ENCODE assay signal across 1 cellular context in genomic region chr17:82287849-82288601, GRCh38.
TF ChIP-seq lines count a peak whose summit lies in the region.

No MANE protein-coding gene starts in this region.

TF ChIP-seq in HepG2, 621 proteins besides CTCF, POLR2A, EP300 and RAD21 (continues in another document):
- TF ChIP-seq HDAC1 (CRISPR knock-in tag; IDR thresholded peaks at IDR 0.05) (peak; percentile 96), SKI (IDR thresholded peaks at IDR 0.05; ENCODE audit: partially characterized antibody) (peak; percentile 98), ESRRA (CRISPR knock-in tag; IDR thresholded peaks at IDR 0.05; ENCODE audit: low read depth) (peak; percentile 94; the same call in 1 of the 2 replicates), HMGXB3 (CRISPR knock-in tag; IDR thresholded peaks at IDR 0.05; ENCODE audit: borderline replicate concordance) (peak; percentile 68; the same call in 1 of the 2 replicates), TGIF2 (CRISPR knock-in tag; IDR thresholded peaks at IDR 0.05) (peak; percentile 91), ZC3H13 (CRISPR knock-in tag; IDR thresholded peaks at IDR 0.05) (peak; percentile 92), HOXA3 (CRISPR knock-in tag; IDR thresholded peaks at IDR 0.05) (peak; percentile 94), NR1H2 (CRISPR knock-in tag; IDR thresholded peaks at IDR 0.05; ENCODE audit: borderline replicate concordance, low read depth) (peak; percentile 98), MYNN (CRISPR knock-in tag; IDR thresholded peaks at IDR 0.05; ENCODE audit: low read depth) (peak; percentile 77; the same call in 1 of the 2 replicates), ZHX2 (IDR thresholded peaks at IDR 0.05; ENCODE audit: low read depth) (peak; percentile 66), ZHX2 (CRISPR knock-in tag; IDR thresholded peaks at IDR 0.05; ENCODE audit: borderline replicate concordance) (no peak), HBP1 (CRISPR knock-in tag; IDR thresholded peaks at IDR 0.05; ENCODE audit: low read depth) (peak; percentile 93), AHR (CRISPR knock-in tag; IDR thresholded peaks at IDR 0.05) (peak; percentile 79; the same call in 1 of the 2 replicates), MEF2D (CRISPR knock-in tag; IDR thresholded peaks at IDR 0.05) (peak; percentile 96), YEATS4 (CRISPR knock-in tag; IDR thresholded peaks at IDR 0.05; ENCODE audit: borderline replicate concordance) (no peak), ELF1 (CRISPR knock-in tag; IDR thresholded peaks at IDR 0.05) (peak; percentile 84), ZSCAN21 (CRISPR knock-in tag; IDR thresholded peaks at IDR 0.05; ENCODE audit: borderline replicate concordance) (peak; percentile 97), ZNF879 (CRISPR knock-in tag; IDR thresholded peaks at IDR 0.05) (no peak), USF2 (IDR thresholded peaks at IDR 0.05; ENCODE audit: low read depth, low read length) (peak; percentile 100), USF2 (CRISPR knock-in tag; IDR thresholded peaks at IDR 0.05; ENCODE audit: borderline replicate concordance) (peak; percentile 99; the same call in 1 of the 2 replicates), NFIC (IDR thresholded peaks at IDR 0.05; ENCODE audit: low read length) (peak; percentile 74; the same call in 1 of the 2 replicates), ZNF329 (CRISPR knock-in tag; IDR thresholded peaks at IDR 0.05; ENCODE audit: low read depth) (peak; percentile 84; the same call in 1 of the 2 replicates), ZNF780A (CRISPR knock-in tag; IDR thresholded peaks at IDR 0.05) (peak; percentile 95), MTA1 (CRISPR knock-in tag; IDR thresholded peaks at IDR 0.05; ENCODE audit: borderline replicate concordance) (peak; percentile 96), KLF15 (CRISPR knock-in tag; IDR thresholded peaks at IDR 0.05; ENCODE audit: borderline replicate concordance) (no peak), ZNF160 (CRISPR knock-in tag; IDR thresholded peaks at IDR 0.05) (peak; percentile 89; the same call in 1 of the 2 replicates), YY1 (IDR thresholded peaks at IDR 0.05; ENCODE audit: insufficient read depth, insufficient replicate concordance, low read depth, low read length) (no peak), ZBTB33 (CRISPR knock-in tag; IDR thresholded peaks at IDR 0.05) (peak; percentile 85), ZNF235 (CRISPR knock-in tag; IDR thresholded peaks at IDR 0.05; ENCODE audit: borderline replicate concordance) (no peak), ZNF557 (CRISPR knock-in tag; IDR thresholded peaks at IDR 0.05) (no peak), ZBTB7B (CRISPR knock-in tag; IDR thresholded peaks at IDR 0.05) (peak; percentile 65), ETV5 (CRISPR knock-in tag; IDR thresholded peaks at IDR 0.05; ENCODE audit: borderline replicate concordance) (peak; percentile 85), JDP2 (CRISPR knock-in tag; IDR thresholded peaks at IDR 0.05; ENCODE audit: borderline replicate concordance) (no peak; the same call in 1 of the 2 replicates), NR2C2 (CRISPR knock-in tag; IDR thresholded peaks at IDR 0.05; ENCODE audit: borderline replicate concordance) (peak; percentile 87), MXI1 (IDR thresholded peaks at IDR 0.05; ENCODE audit: borderline replicate concordance, low read depth, low read length) (peak; percentile 86; the same call in 2 of the 3 replicates), SKIL (CRISPR knock-in tag; IDR thresholded peaks at IDR 0.05; ENCODE audit: borderline replicate concordance) (peak; percentile 100), ELF3 (CRISPR knock-in tag; IDR thresholded peaks at IDR 0.05) (peak; percentile 95), ZNF598 (CRISPR knock-in tag; IDR thresholded peaks at IDR 0.05; ENCODE audit: borderline replicate concordance) (peak; percentile 20; the same call in 1 of the 2 replicates), MIER2 (CRISPR knock-in tag; IDR thresholded peaks at IDR 0.05) (peak; percentile 78), ZNF10 (CRISPR knock-in tag; IDR thresholded peaks at IDR 0.05; ENCODE audit: borderline replicate concordance, low read depth) (no peak), IRF2 (CRISPR knock-in tag; IDR thresholded peaks at IDR 0.05) (peak; percentile 97), ZNF121 (CRISPR knock-in tag; IDR thresholded peaks at IDR 0.05) (peak; percentile 98), AGO1 (IDR thresholded peaks at IDR 0.05; ENCODE audit: low read depth, low read length, poor library complexity, severe bottlenecking) (no peak), REPIN1 (CRISPR knock-in tag; IDR thresholded peaks at IDR 0.05; ENCODE audit: borderline replicate concordance, low read depth) (peak; percentile 70; the same call in 1 of the 2 replicates), MTF2 (CRISPR knock-in tag; IDR thresholded peaks at IDR 0.05; ENCODE audit: borderline replicate concordance) (no peak), GTF3A (CRISPR knock-in tag; conservative IDR thresholded peaks at IDR 0.05) (no peak), FOXK1 (CRISPR knock-in tag; IDR thresholded peaks at IDR 0.05; ENCODE audit: borderline replicate concordance, low read depth) (peak; percentile 99), ZNF558 (CRISPR knock-in tag; IDR thresholded peaks at IDR 0.05; ENCODE audit: borderline replicate concordance) (peak; percentile 39; the same call in 1 of the 2 replicates)
